8 cellular contexts compared by ENCODE assay signal in the genomic region with DNA sequence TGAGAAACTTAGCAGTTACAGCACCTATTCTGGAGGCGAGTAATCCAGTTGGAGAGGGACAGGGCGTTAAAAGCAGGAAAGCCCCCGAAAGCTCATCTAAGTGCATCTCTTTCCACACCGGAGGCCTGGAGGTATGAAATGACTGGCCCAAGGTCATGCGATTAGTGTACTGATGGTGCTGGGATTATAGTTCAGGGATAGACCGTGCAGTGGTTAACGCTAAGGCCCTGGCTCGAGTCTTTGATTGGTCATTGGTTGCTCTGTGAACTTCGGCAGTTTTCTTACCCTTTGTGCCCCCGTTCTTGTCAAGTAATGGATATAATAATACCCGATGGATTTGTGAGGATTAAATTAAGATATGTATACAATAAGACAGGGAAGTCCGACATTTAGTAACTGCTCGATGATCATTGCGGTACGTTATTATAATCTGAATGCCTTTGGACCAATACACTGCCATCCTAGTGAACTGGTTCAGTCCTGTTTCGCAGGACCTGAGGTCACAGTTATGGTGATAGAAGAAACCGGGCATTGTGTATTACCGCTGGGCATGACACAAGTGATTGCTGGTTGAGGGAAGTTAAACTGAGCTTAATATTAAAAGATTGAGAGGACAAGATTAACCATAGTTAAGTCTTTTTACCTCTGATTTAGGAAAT. TPM values are rescaled to one million over a fixed set of nuclear protein-coding genes. Genes with fewer than 3 reads are reported as not detected.
A peak's percentile ranks its signal among the peaks of the same experiment; 100 is the strongest.
DNase-seq lines count a peak whose midpoint lies in the region; ATAC-seq, FAIRE-seq and TF ChIP-seq lines count a peak whose summit lies in the region.

No MANE protein-coding gene starts in this region.

- TF ChIP-seq CTCF in OCI-LY7 (conservative IDR thresholded peaks at IDR 0.05; ENCODE audit: low read length) (no peak), K562 (IDR thresholded peaks at IDR 0.05 in 2 of 3, conservative IDR thresholded peaks at IDR 0.05 in 1 of 3; ENCODE audit: insufficient read depth in 2 of 3, low read depth in 1 of 3, low read length in 3 of 3) (no peak)

- no peak overlapping the region for H2AFZ ChIP-seq in OCI-LY7 (ENCODE audit: low read length)
- H2AFZ ChIP-seq in K562 (ENCODE audit: low read depth, low read length): no peak overlapping the region

- H3K4me3 ChIP-seq in BLaER1 (peak overlapping the region; percentile 88), OCI-LY7 (ENCODE audit: low read depth, low read length, poor library complexity, severe bottlenecking) (peak overlapping the region; percentile 82), K562 (peak overlapping the region; percentile 86)

- BruUV-seq in OCI-LY7 (replicated peaks; lab: Mats Ljungman, UMichigan): no TSS peak
- BruUV-seq in K562 (replicated peaks; lab: Mats Ljungman, UMichigan): TSS peak; percentile 62

- H3K9ac ChIP-seq in BLaER1: peak overlapping the region; percentile 100
- peak overlapping the region; percentile 97 to 99 for H3K9ac ChIP-seq in K562 (ENCODE audit: insufficient read depth in 1 of 2, low read depth in 2 of 2, low read length in 2 of 2)

- H3K4me2 ChIP-seq in BLaER1 (peak overlapping the region; percentile 77), OCI-LY7 (ENCODE audit: low read length) (peak overlapping the region; percentile 96), K562 (ENCODE audit: insufficient read depth, low read length) (peak overlapping the region; percentile 91)

- H3K27me3 ChIP-seq in BLaER1: no peaks in the 10 kb centered on the region
- H3K27me3 ChIP-seq in K562 (ENCODE audit: control insufficient read depth in 2 of 2, insufficient read depth in 2 of 2, low read length in 2 of 2): no peaks in the 10 kb centered on the region
- no peaks in the 10 kb centered on the region for H3K27me3 ChIP-seq in layer of hippocampus (ENCODE audit: control insufficient read depth, insufficient read depth, low read length)

- peak; percentile 62 for TF ChIP-seq POLR2A in GM19099 (IDR thresholded peaks at IDR 0.05; ENCODE audit: extremely low read depth, insufficient read length, low read depth)
- no peak for TF ChIP-seq POLR2A in K562 (conservative IDR thresholded peaks at IDR 0.05)

- peak; percentile 46 for DNase-seq in OCI-LY7 (ENCODE audit: low spot score)
- peak; percentile 25 to 60 (median 41) for DNase-seq in K562 (ENCODE audit: extremely low read depth in 1 of 4, low spot score in 3 of 4)
- DNase-seq in stimulated activated CD4-positive, alpha-beta T cell treated with anti-CD3 and anti-CD28 coated beads, Interleukin-4, amount 100 ng/mL, for 48 hours (ENCODE audit: low read depth in 2 of 2): peak; percentile 28 to 34
- DNase-seq in NCI-H1105 treated with DMSO at 0.1 percent for 48 hours (lab: John Stamatoyannopoulos, UW): no peak
- DNase-seq in NCI-H1694 (lab: John Stamatoyannopoulos, UW): no peak

- peak overlapping the region; percentile 99 for H3K27ac ChIP-seq in BLaER1
- peak overlapping the region; percentile 59 for H3K27ac ChIP-seq in OCI-LY7 (ENCODE audit: low read depth, low read length, poor library complexity, severe bottlenecking)
- H3K27ac ChIP-seq in K562 (ENCODE audit: extremely low read depth, low read depth, low read length): peak overlapping the region; percentile 98
- peak overlapping the region; percentile 83 for H3K27ac ChIP-seq in layer of hippocampus (ENCODE audit: low read depth, low read length)

- no peak for TF ChIP-seq EP300 in K562 (IDR thresholded peaks at IDR 0.05; ENCODE audit: low read length)

- peaks cover 59% of the 10 kb centered on the region for H4K20me1 ChIP-seq in BLaER1
- H4K20me1 ChIP-seq in OCI-LY7 (ENCODE audit: insufficient read depth, low read length): peaks cover 8% of the 10 kb centered on the region; the same call in 1 of the 2 replicates
- H4K20me1 ChIP-seq in K562 (replicated peaks; ENCODE audit: control insufficient read depth, insufficient read depth, low read length): peaks cover 11% of the 10 kb centered on the region

- peaks cover 59% of the 10 kb centered on the region for H3K79me2 ChIP-seq in OCI-LY7 (ENCODE audit: insufficient read depth, low read depth, low read length)
- peaks cover 75% of the 10 kb centered on the region for H3K79me2 ChIP-seq in K562 (ENCODE audit: control insufficient read depth, insufficient read depth, low read length)

- H3K4me1 ChIP-seq in BLaER1 (peaks cover 43% of the 10 kb centered on the region), OCI-LY7 (ENCODE audit: insufficient read depth, low read length, poor library complexity, severe bottlenecking) (peaks cover 24% of the 10 kb centered on the region), K562 (replicated peaks in 1 of 2; ENCODE audit: control insufficient read depth in 2 of 2, insufficient read depth in 2 of 2, low read length in 2 of 2) (peaks cover 16 to 41% of the 10 kb centered on the region in 2 experiments)

- H3K9me1 ChIP-seq in K562 (ENCODE audit: control insufficient read depth, insufficient read depth, low read length): no peaks in the 10 kb centered on the region

- no peak for TF ChIP-seq RAD21 in K562 (CRISPR knock-in tag; conservative IDR thresholded peaks at IDR 0.05 in 1 of 2, IDR thresholded peaks at IDR 0.05 in 1 of 2)

- peak; percentile 41 for ATAC-seq in K562

- no peaks in the 10 kb centered on the region for H3K9me3 ChIP-seq in BLaER1
- H3K9me3 ChIP-seq in OCI-LY7 (ENCODE audit: low read length): peaks cover 4% of the 10 kb centered on the region; the same call in 1 of the 2 replicates
- H3K9me3 ChIP-seq in K562 (replicated peaks; ENCODE audit: control insufficient read depth, insufficient read depth, low read depth, low read length): no peaks in the 10 kb centered on the region

- intact Hi-C loops in OCI-LY7 (cut with micrococcal nuclease; ENCODE audit: unreplicated experiment) (no loop called here), K562 (cut with micrococcal nuclease) (loop anchor here (2.0 kb wide), 1 partner anchor 77 kb away; the partner anchor contains the start of gene HNRNPH1)

- no peaks in the 10 kb centered on the region for H3K9me2 ChIP-seq in OCI-LY7 (ENCODE audit: insufficient read depth, low read length)

- 1% methylated on average over 18 of the region's 18 CpGs for WGBS in K562 (ENCODE audit: insufficient coverage, low coverage, missing lambda C conversion rate)

- in situ Hi-C loops in K562 (cut with MboI): no loop called here

- peaks cover 39% of the 10 kb centered on the region for H3K36me3 ChIP-seq in BLaER1
- H3K36me3 ChIP-seq in OCI-LY7 (ENCODE audit: insufficient read depth, low read length): peaks cover 54% of the 10 kb centered on the region
- H3K36me3 ChIP-seq in K562 (ENCODE audit: control insufficient read depth, insufficient read depth, low read length): peaks cover 37% of the 10 kb centered on the region; the same call in 2 of the 3 replicates

- peak; percentile 63 for FAIRE-seq in K562 (lab: Jason Lieb, UNC)

- POLR2A ChIA-PET in OCI-LY7 (lab: Charles Lee) (interaction anchor here (0.7 to 1.5 kb wide), 3 partner anchors 13 to 21 kb away, joined by 3 to 6 read pairs (median 3); no protein-coding TSS in a partner anchor), K562 (lab: Yijun Ruan, JAX) (interaction anchor here (0.6 to 2.5 kb wide), 11 partner anchors 9 to 120 kb away, joined by 3 to 16 read pairs (median 6); partner anchors contain the start of genes CBY3, HNRNPH1, MAML1 and SQSTM1)

- CTCF ChIA-PET in OCI-LY7 (lab: Charles Lee; ENCODE audit: unreplicated experiment): no interaction called here
- CTCF ChIA-PET in K562 (lab: Yijun Ruan, JAX; ENCODE audit: low intra/inter-chr PET ratio): no interaction called here

RNA-seq across cellular contexts. Expression of gene CANX, which starts 1.0 kb away (rescaled TPM):
- total RNA-seq in OCI-LY7 (2014; rRNA removed; shearing (Covaris generic)): 164 and 256 TPM in 2 replicates
- total RNA-seq in OCI-LY7 (2022) (412 and 451 TPM in 2 replicates), K562 (2014; rRNA removed) (353 and 366 TPM in 2 replicates), K562 (2014; rRNA removed; fragmentation: Illumina TruSeq; extraction: Trizol) (589 and 672 TPM in 2 replicates), K562 (2015; rRNA removed; fragmentation: Illumina TruSeq; extraction: Trizol) (630 and 666 TPM in 2 replicates), K562 (2021) (707 and 758 TPM in 2 replicates)
- total RNA-seq in K562 (2011; cell fraction: chromatin; rRNA removed; ENCODE audit: low replicate concordance): 595 and 1,063 TPM in 2 replicates
- 470 and 588 TPM in 2 replicates for total RNA-seq in K562 (2011; cell fraction: nucleolus; rRNA removed)
- 726 and 1,081 TPM in 2 replicates for total RNA-seq in K562 (2011; cell fraction: nucleoplasm; rRNA removed)
- polyA plus RNA-seq in K562 (2011; rRNA removed) (893 and 901 TPM in 2 replicates), K562 (2014; fragmentation: Illumina TruSeq; extraction: Trizol) (483 and 593 TPM in 2 replicates), K562 (2014; fragmentation: Nextera tagmentation; extraction: Ambion mirVana) (100 to 1,000 TPM; 155 to 221 TPM), K562 (2014; rRNA removed) (402 and 423 TPM in 2 replicates)
- 80.1 and 207 TPM in 2 replicates for polyA plus RNA-seq in K562 (2011; cell fraction: cytosol; rRNA removed)
- 205 and 280 TPM in 2 replicates for polyA plus RNA-seq in K562 (2011; cell fraction: nucleus; rRNA removed)
- 481 and 714 TPM in 2 replicates for polyA plus RNA-seq in K562 (2012)
- 1,009 and 1,166 TPM in 2 replicates for polyA minus RNA-seq in K562 (2011; rRNA and poly(A)+ RNA removed)
- polyA minus RNA-seq in K562 (2011; cell fraction: cytosol; rRNA and poly(A)+ RNA removed): 646 and 729 TPM in 2 replicates
- polyA minus RNA-seq in K562 (2011; cell fraction: nucleus; rRNA and poly(A)+ RNA removed): 57.6 and 190 TPM in 2 replicates

RNA-seq across cellular contexts. Expression of gene CBY3, which starts 18.9 kb away (rescaled TPM):
- 0.21 TPM in 1 of 2 replicates, not detected in the other for total RNA-seq in OCI-LY7 (2014; rRNA removed; shearing (Covaris generic))
- total RNA-seq in OCI-LY7 (2022) (not detected in 2 replicates), K562 (2014; rRNA removed) (not detected in 2 replicates), K562 (2014; rRNA removed; fragmentation: Illumina TruSeq; extraction: Trizol) (not detected in 2 replicates), K562 (2015; rRNA removed; fragmentation: Illumina TruSeq; extraction: Trizol) (not detected in 2 replicates), K562 (2021) (not detected in 2 replicates)
- not detected in 2 replicates for total RNA-seq in K562 (2011; cell fraction: chromatin; rRNA removed; ENCODE audit: low replicate concordance)
- not detected in 2 replicates for total RNA-seq in K562 (2011; cell fraction: nucleolus; rRNA removed)
- not detected in 2 replicates for total RNA-seq in K562 (2011; cell fraction: nucleoplasm; rRNA removed)
- polyA plus RNA-seq in K562 (2011; rRNA removed) (not detected in 2 replicates), K562 (2014; fragmentation: Illumina TruSeq; extraction: Trizol) (not detected in 2 replicates), K562 (2014; fragmentation: Nextera tagmentation; extraction: Ambion mirVana) (not detected), K562 (2014; rRNA removed) (not detected in 2 replicates)
- polyA plus RNA-seq in K562 (2011; cell fraction: cytosol; rRNA removed): not detected in 2 replicates
- 0.32 TPM in 1 of 2 replicates, not detected in the other for polyA plus RNA-seq in K562 (2011; cell fraction: nucleus; rRNA removed)
- polyA plus RNA-seq in K562 (2012): 0.10 and 0.22 TPM in 2 replicates
- not detected in 2 replicates for polyA minus RNA-seq in K562 (2011; rRNA and poly(A)+ RNA removed)
- not detected in 2 replicates for polyA minus RNA-seq in K562 (2011; cell fraction: cytosol; rRNA and poly(A)+ RNA removed)
- polyA minus RNA-seq in K562 (2011; cell fraction: nucleus; rRNA and poly(A)+ RNA removed): 0.44 TPM in 1 of 2 replicates, not detected in the other

RNA-seq across cellular contexts. Expression of gene MAML1, which starts 32.9 kb away (rescaled TPM):
- total RNA-seq in OCI-LY7 (2014; rRNA removed; shearing (Covaris generic)): 12.1 and 17.0 TPM in 2 replicates
- 27.4 and 31.4 TPM in 2 replicates for total RNA-seq in OCI-LY7 (2022)
- 22.0 and 30.3 TPM in 2 replicates for total RNA-seq in K562 (2011; cell fraction: chromatin; rRNA removed; ENCODE audit: low replicate concordance)
- 14.2 and 15.8 TPM in 2 replicates for total RNA-seq in K562 (2011; cell fraction: nucleolus; rRNA removed)
- total RNA-seq in K562 (2011; cell fraction: nucleoplasm; rRNA removed): 18.6 and 22.0 TPM in 2 replicates
- total RNA-seq in K562 (2014; rRNA removed): 7.0 and 9.4 TPM in 2 replicates
- total RNA-seq in K562 (2014; rRNA removed; fragmentation: Illumina TruSeq; extraction: Trizol): 4.8 and 4.9 TPM in 2 replicates
- total RNA-seq in K562 (2015; rRNA removed; fragmentation: Illumina TruSeq; extraction: Trizol): 7.0 and 7.5 TPM in 2 replicates
- total RNA-seq in K562 (2021): 16.1 and 18.4 TPM in 2 replicates
- polyA plus RNA-seq in K562 (2011; rRNA removed): 4.3 and 8.2 TPM in 2 replicates
- polyA plus RNA-seq in K562 (2011; cell fraction: cytosol; rRNA removed): 5.1 and 5.6 TPM in 2 replicates
- polyA plus RNA-seq in K562 (2011; cell fraction: nucleus; rRNA removed): 11.5 and 16.9 TPM in 2 replicates
- 10.7 and 12.1 TPM in 2 replicates for polyA plus RNA-seq in K562 (2012)
- polyA plus RNA-seq in K562 (2014; fragmentation: Illumina TruSeq; extraction: Trizol): 12.7 and 13.4 TPM in 2 replicates
- under 1 TPM; 0.32 to 0.45 TPM for polyA plus RNA-seq in K562 (2014; fragmentation: Nextera tagmentation; extraction: Ambion mirVana)
- polyA plus RNA-seq in K562 (2014; rRNA removed): 10.1 and 10.6 TPM in 2 replicates
- polyA minus RNA-seq in K562 (2011; rRNA and poly(A)+ RNA removed): 3.5 and 4.2 TPM in 2 replicates
- 11.2 and 12.8 TPM in 2 replicates for polyA minus RNA-seq in K562 (2011; cell fraction: cytosol; rRNA and poly(A)+ RNA removed)
- polyA minus RNA-seq in K562 (2011; cell fraction: nucleus; rRNA and poly(A)+ RNA removed): 6.6 and 7.6 TPM in 2 replicates

Comparison
In these comparisons a context has a peak if more than half of its experiments do, and no peak if none do; other contexts are left out.
1. DNase-seq: peak in OCI-LY7 (single experiment), K562 (4 of 4) and stimulated activated CD4-positive, alpha-beta T cell treated with anti-CD3 and anti-CD28 coated beads, Interleukin-4, amount 100 ng/mL, for 48 hours (2 of 2); none in NCI-H1105 treated with DMSO at 0.1 percent for 48 hours (single experiment) and NCI-H1694 (single experiment).
2. Peak in every context shown above with its lines, with median percentiles within 50 percentile points of each other: H3K27ac ChIP-seq, H3K4me2 ChIP-seq and H3K4me3 ChIP-seq.